26 cellular contexts compared by ENCODE assay signal in the genomic region with DNA sequence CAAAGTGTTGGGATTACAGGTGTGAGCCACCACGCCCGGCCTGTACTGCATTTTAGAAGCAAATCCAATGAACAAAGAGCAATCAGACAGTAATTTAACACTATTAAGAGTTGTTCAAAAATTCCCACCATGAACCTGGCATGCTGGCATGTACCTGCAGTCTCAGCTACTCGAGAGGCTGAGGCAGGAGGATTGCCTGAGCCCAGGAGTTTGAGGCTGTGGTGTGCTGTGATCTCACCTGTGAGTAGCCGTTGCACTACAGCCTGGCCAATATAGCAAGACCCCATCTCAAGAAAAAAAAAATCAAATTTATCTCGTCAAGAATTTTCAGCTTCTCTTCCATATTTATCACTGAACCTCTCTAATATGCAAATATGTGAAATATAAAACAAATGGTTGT.
"Had no signal": no experiment of that assay in that cellular context is flagged by ENCODE, and none has a peak within 500 bp of the region (broad histone marks: within the 10 kb centered on the region; RNA-seq: fewer than 3 reads in every experiment).

No MANE protein-coding gene starts in this region.

- H3K36me3 ChIP-seq: esophagus muscularis mucosa, gastroesophageal sphincter, heart left ventricle, left ventricle myocardium inferior, lower lobe of right lung had no signal

- H2AFZ ChIP-seq: hepatocyte had no signal

- H3K4me3 Mint-ChIP-seq: immature natural killer cell, mesothelial cell of epicardium, naive B cell had no signal

- H3K79me2 ChIP-seq: hepatocyte had no signal

- FAIRE-seq: colon, endothelial cell of umbilical vein, frontal cortex, kidney had no signal

- H3K27ac ChIP-seq: coronary artery, dorsolateral prefrontal cortex, esophagus muscularis mucosa, foreskin keratinocyte, gastroesophageal sphincter, heart left ventricle, hepatocyte, left ventricle myocardium inferior, lower lobe of right lung had no signal

- H3K9me3 ChIP-seq: esophagus muscularis mucosa, gastroesophageal sphincter, heart left ventricle, left ventricle myocardium inferior, lower lobe of right lung, mucosa of descending colon had no signal

- H3K27ac Mint-ChIP-seq: immature natural killer cell, mesothelial cell of epicardium had no signal

- H3K4me2 ChIP-seq: hepatocyte had no signal

- H3K27me3 Mint-ChIP-seq: naive B cell had no signal

- H3K4me3 ChIP-seq: coronary artery, dorsolateral prefrontal cortex, esophagus muscularis mucosa, gastroesophageal sphincter, heart left ventricle, hepatocyte, left ventricle myocardium inferior, lower lobe of right lung, mucosa of descending colon had no signal

- H3K4me1 ChIP-seq: esophagus muscularis mucosa, foreskin keratinocyte, gastroesophageal sphincter, heart left ventricle, left ventricle myocardium inferior, lower lobe of right lung had no signal

- H3K4me1 Mint-ChIP-seq: mesothelial cell of epicardium, naive B cell had no signal

- H3K9me3 Mint-ChIP-seq: immature natural killer cell, mesothelial cell of epicardium, naive B cell had no signal

- H3K36me3 Mint-ChIP-seq: immature natural killer cell, mesothelial cell of epicardium, naive B cell had no signal

- DNase-seq: dermis blood vessel endothelial cell; dorsolateral prefrontal cortex; effector CD4-positive, alpha-beta T cell; effector memory CD4-positive, alpha-beta T cell; foreskin keratinocyte; heart left ventricle; hypothalamus; immature natural killer cell; islet precursor cell; kidney; kidney glomerular epithelial cell; left colon; left ventricle myocardium inferior; lower lobe of right lung; mesenchymal stem cell; mucosa of descending colon; naive B cell had no signal

- ATAC-seq: foreskin keratinocyte, gastroesophageal sphincter, heart left ventricle, left colon, left lobe of liver, lower lobe of right lung, mucosa of descending colon had no signal

- H3K27me3 ChIP-seq: dorsolateral prefrontal cortex, esophagus muscularis mucosa, foreskin keratinocyte, gastroesophageal sphincter, heart left ventricle, hepatocyte had no signal
